17 cellular contexts compared by ENCODE assay signal in the genomic region with DNA sequence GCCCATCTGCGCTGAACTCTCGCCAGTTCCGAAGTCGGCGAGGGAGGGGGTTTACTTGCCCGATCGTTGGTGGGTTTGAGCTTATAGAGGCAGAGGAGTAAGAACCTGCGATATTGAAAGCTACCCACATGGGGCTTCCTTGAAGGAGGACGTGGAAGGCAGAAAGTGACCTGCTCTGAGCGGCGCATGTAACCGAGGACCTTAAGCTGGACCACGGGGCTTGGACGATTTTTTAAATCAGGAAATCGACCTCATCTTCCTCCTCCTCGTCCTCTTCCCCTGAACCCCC. TPM values are rescaled to one million over a fixed set of nuclear protein-coding genes. Genes with fewer than 3 reads are reported as not detected.
DNase-seq lines count a peak whose midpoint lies in the region; ATAC-seq, FAIRE-seq and TF ChIP-seq lines count a peak whose summit lies in the region.
"Had no signal": no experiment of that assay in that cellular context is flagged by ENCODE, and none has a peak within 500 bp of the region (broad histone marks: within the 10 kb centered on the region; RNA-seq: fewer than 3 reads in every experiment).

No MANE protein-coding gene starts in this region.

- H3K4me3 ChIP-seq in IMR-90 (ENCODE audit: insufficient read depth, low read depth, low read length) (no peak overlapping the region), astrocyte (ENCODE audit: insufficient read depth, low read depth, low read length) (no peak overlapping the region)
- H3K4me3 ChIP-seq in naive thymus-derived CD4-positive, alpha-beta T cell (ENCODE audit: low read length), result no peak overlapping the region

- H3K4me1 Mint-ChIP-seq in CD4-positive, alpha-beta T cell (ENCODE audit: low read depth), result peaks cover 49% of the 10 kb centered on the region
- no peaks in the 10 kb centered on the region for H3K4me1 Mint-ChIP-seq in astrocyte (ENCODE audit: low read depth, unreplicated experiment)
- peaks cover 26 to 60% (median 42%) of the 10 kb centered on the region in 7 donors for H3K4me1 Mint-ChIP-seq in naive thymus-derived CD4-positive, alpha-beta T cell
- H3K4me1 Mint-ChIP-seq in stimulated activated memory B cell treated with anti-CD40 and anti-IgM and Interleukin-4, amounts not matched to agents 10 μg/mL and 1 μg/mL and 100 μg/mL, for 72 hours, result peaks cover 42% of the 10 kb centered on the region

- H2BK20ac ChIP-seq in IMR-90 (ENCODE audit: low read depth, low read length), result no peak overlapping the region

- H3K9ac ChIP-seq in IMR-90 (ENCODE audit: low read depth, low read length) (no peak overlapping the region), astrocyte (ENCODE audit: low read length) (no peak overlapping the region)

- H3K79me2 ChIP-seq in astrocyte (ENCODE audit: insufficient read depth, low read length), result no peaks in the 10 kb centered on the region

- H2AFZ ChIP-seq in IMR-90 (replicated peaks; ENCODE audit: low read length, poor library complexity) (no peak overlapping the region), astrocyte (ENCODE audit: low read depth, low read length) (no peak overlapping the region)

- H4K8ac ChIP-seq in IMR-90 (ENCODE audit: low read depth in 2 of 2, low read length in 2 of 2), result no peak overlapping the region

- dilution Hi-C loops in IMR-90 (cut with HindIII; ENCODE audit: low sequenced_read_pairs, unreplicated experiment), result no loop called here

- no peak overlapping the region for H3K23ac ChIP-seq in IMR-90 (ENCODE audit: low read depth, low read length)

- no peak overlapping the region for H2BK15ac ChIP-seq in IMR-90 (ENCODE audit: low read depth, low read length)

- no peaks in the 10 kb centered on the region for H3K9me3 Mint-ChIP-seq in CD4-positive, alpha-beta T cell
- peaks cover 16% of the 10 kb centered on the region for H3K9me3 Mint-ChIP-seq in astrocyte (ENCODE audit: unreplicated experiment)
- H3K9me3 Mint-ChIP-seq in naive thymus-derived CD4-positive, alpha-beta T cell, result peaks cover 0 to 11% (median 2%) of the 10 kb centered on the region in 11 donors
- no peaks in the 10 kb centered on the region for H3K9me3 Mint-ChIP-seq in stimulated activated memory B cell treated with anti-CD40 and anti-IgM and Interleukin-4, amounts not matched to agents 10 μg/mL and 1 μg/mL and 100 μg/mL, for 72 hours
- H3K9me3 Mint-ChIP-seq: type B pancreatic cell had no signal

- POLR2A ChIA-PET in CD4-positive, alpha-beta T cell (lab: Charles Lee), result interaction anchor here (0.8 kb wide), 1 partner anchor 117 kb away, joined by 3 read pairs; no protein-coding TSS in a partner anchor
- POLR2A ChIA-PET in IMR-90 (lab: Charles Lee; ENCODE audit: unreplicated experiment), result no interaction called here
- POLR2A ChIA-PET in naive thymus-derived CD4-positive, alpha-beta T cell (lab: Charles Lee), result no interaction called here

- no peak overlapping the region for H3K4ac ChIP-seq in IMR-90 (ENCODE audit: low read depth, low read length)

- peak overlapping the region; percentile 34 for H3K4me3 Mint-ChIP-seq in CD4-positive, alpha-beta T cell
- H3K4me3 Mint-ChIP-seq in astrocyte (ENCODE audit: unreplicated experiment), result no peak overlapping the region
- H3K4me3 Mint-ChIP-seq in naive thymus-derived CD4-positive, alpha-beta T cell, result peak overlapping the region in 8 of 10 donors; percentile 47 to 74 (median 68)
- no peak overlapping the region for H3K4me3 Mint-ChIP-seq in stimulated activated memory B cell treated with anti-CD40 and anti-IgM and Interleukin-4, amounts not matched to agents 10 μg/mL and 1 μg/mL and 100 μg/mL, for 72 hours

- no peak overlapping the region for H2BK5ac ChIP-seq in IMR-90 (ENCODE audit: low read depth, low read length, poor library complexity, severe bottlenecking)

- WGBS in IMR-90 (ENCODE audit: extremely low coverage in 2 of 2, insufficient read length in 1 of 2), 2 experiments, result no CpG with 5 or more reads among the region's 16 CpGs

- no peaks in the 10 kb centered on the region for H3K36me3 Mint-ChIP-seq in CD4-positive, alpha-beta T cell (ENCODE audit: low read depth)
- H3K36me3 Mint-ChIP-seq in astrocyte (ENCODE audit: low read depth, unreplicated experiment), result peaks cover 4% of the 10 kb centered on the region
- peaks cover 0 to 8% (median 0%) of the 10 kb centered on the region in 5 donors for H3K36me3 Mint-ChIP-seq in naive thymus-derived CD4-positive, alpha-beta T cell
- no peaks in the 10 kb centered on the region for H3K36me3 Mint-ChIP-seq in stimulated activated memory B cell treated with anti-CD40 and anti-IgM and Interleukin-4, amounts not matched to agents 10 μg/mL and 1 μg/mL and 100 μg/mL, for 72 hours
- H3K36me3 Mint-ChIP-seq: type B pancreatic cell had no signal

- H3K27ac Mint-ChIP-seq in CD4-positive, alpha-beta T cell, result no peak overlapping the region
- H3K27ac Mint-ChIP-seq in astrocyte (ENCODE audit: unreplicated experiment), result no peak overlapping the region
- H3K27ac Mint-ChIP-seq in naive thymus-derived CD4-positive, alpha-beta T cell, result peak overlapping the region in 1 of 9 donors; percentile 83
- no peak overlapping the region for H3K27ac Mint-ChIP-seq in stimulated activated memory B cell treated with anti-CD40 and anti-IgM and Interleukin-4, amounts not matched to agents 10 μg/mL and 1 μg/mL and 100 μg/mL, for 72 hours

- H3K27me3 ChIP-seq in CD4-positive, alpha-beta T cell (ENCODE audit: control insufficient read depth, insufficient read depth, low read length), result peaks cover 100% of the 10 kb centered on the region
- H3K27me3 ChIP-seq in IMR-90 (ENCODE audit: control insufficient read depth, insufficient read depth, low read length), result peaks cover 95% of the 10 kb centered on the region
- H3K27me3 ChIP-seq in astrocyte (ENCODE audit: insufficient read depth, low read length), result peaks cover 98% of the 10 kb centered on the region
- H3K27me3 ChIP-seq in naive thymus-derived CD4-positive, alpha-beta T cell (ENCODE audit: control insufficient read depth in 2 of 2, insufficient read depth in 2 of 2, low read length in 2 of 2), result peaks cover 49 to 93% of the 10 kb centered on the region in 2 donors

- intact Hi-C loops in CD4-positive, alpha-beta T cell (cut with DNase I, micrococcal nuclease), result loop anchor here (2.0 kb wide), 1 partner anchor 154 kb away; no protein-coding TSS in a partner anchor
- intact Hi-C loops in IMR-90 (cut with micrococcal nuclease), result loop anchor here (10.0 kb wide), 1 partner anchor 310 kb away; no protein-coding TSS in a partner anchor
- intact Hi-C loops in naive thymus-derived CD4-positive, alpha-beta T cell (cut with micrococcal nuclease), result loop anchor here (2.0 to 10.0 kb wide), 5 partner anchors 24 to 270 kb away; partner anchors contain the start of genes HOXB7 (in 1 of the 2) and IGF2BP1 (in 1 of the 2)

- H3K9me1 ChIP-seq in IMR-90 (ENCODE audit: insufficient read depth, low read length), result no peaks in the 10 kb centered on the region

- H3K4me2 ChIP-seq in IMR-90 (ENCODE audit: low read depth, low read length) (peak overlapping the region; percentile 50; the same call in 1 of the 2 replicates), astrocyte (ENCODE audit: low read length) (peak overlapping the region; percentile 15)

- no peak overlapping the region for H2AK9ac ChIP-seq in IMR-90 (replicated peaks; ENCODE audit: low read depth, low read length, poor library complexity)

- no peak overlapping the region for H3K27ac ChIP-seq in CD4-positive, alpha-beta T cell (ENCODE audit: low read depth, low read length)
- H3K27ac ChIP-seq in IMR-90 (ENCODE audit: insufficient read depth, low read length), result no peak overlapping the region
- H3K27ac ChIP-seq in astrocyte (ENCODE audit: low read depth, low read length), result no peak overlapping the region
- no peak overlapping the region for H3K27ac ChIP-seq in naive thymus-derived CD4-positive, alpha-beta T cell (ENCODE audit: low read depth, low read length)
- H3K27ac ChIP-seq: dorsolateral prefrontal cortex, foreskin keratinocyte had no signal

- no peak overlapping the region for H3K18ac ChIP-seq in IMR-90 (ENCODE audit: low read depth, low read length)

- no peaks in the 10 kb centered on the region for H3K79me1 ChIP-seq in IMR-90 (ENCODE audit: low read depth in 1 of 2, low read length in 2 of 2)

- in situ Hi-C loops in IMR-90 (cut with MboI; ENCODE audit: low sequenced_read_pairs), result loop anchor here (5.0 to 10.0 kb wide), 3 partner anchors 77 to 310 kb away; no protein-coding TSS in a partner anchor

- H3K36me3 ChIP-seq in IMR-90 (ENCODE audit: control insufficient read depth, insufficient read depth, low read length) (no peaks in the 10 kb centered on the region), astrocyte (ENCODE audit: insufficient read depth, low read length) (no peaks in the 10 kb centered on the region)
- no peaks in the 10 kb centered on the region for H3K36me3 ChIP-seq in naive thymus-derived CD4-positive, alpha-beta T cell (ENCODE audit: control insufficient read depth in 2 of 3, insufficient read depth in 3 of 3, low read length in 3 of 3)

- BruUV-seq in IMR-90 (replicated peaks; lab: Mats Ljungman, UMichigan), result no TSS peak

- no peak for ATAC-seq in CD4-positive, alpha-beta T cell (ENCODE audit: poor library complexity)
- ATAC-seq in IMR-90 (ENCODE audit: low read depth), result peak; percentile 25; the same call in 1 of the 2 replicates
- ATAC-seq in naive thymus-derived CD4-positive, alpha-beta T cell, result no peak
- no peak for ATAC-seq in stimulated activated memory B cell treated with anti-CD40 and anti-IgM and Interleukin-4, amounts not matched to agents 10 μg/mL and 1 μg/mL and 100 μg/mL, for 72 hours
- no peak for ATAC-seq in HG02759 (IDR thresholded peaks at IDR 0.05; ENCODE audit: unreplicated experiment)

- H4K5ac ChIP-seq in IMR-90 (ENCODE audit: low read depth, low read length), result no peak overlapping the region

- H2AK5ac ChIP-seq in IMR-90 (ENCODE audit: low read depth, low read length), result no peak overlapping the region

- no peak overlapping the region for H2BK120ac ChIP-seq in IMR-90 (ENCODE audit: low read depth, low read length)

- no peak for TF ChIP-seq RAD21 in IMR-90 (IDR thresholded peaks at IDR 0.05; ENCODE audit: low read length)

- H3K14ac ChIP-seq in IMR-90 (replicated peaks; ENCODE audit: low read depth, low read length), result no peak overlapping the region

- TF ChIP-seq POLR2A in IMR-90 (IDR thresholded peaks at IDR 0.05; ENCODE audit: low read depth, low read length), result no peak

- peaks cover 100% of the 10 kb centered on the region for H3K27me3 Mint-ChIP-seq in CD4-positive, alpha-beta T cell
- peaks cover 96% of the 10 kb centered on the region for H3K27me3 Mint-ChIP-seq in astrocyte (ENCODE audit: low read depth, unreplicated experiment)
- peaks cover 87 to 99% (median 90%) of the 10 kb centered on the region in 5 donors for H3K27me3 Mint-ChIP-seq in naive thymus-derived CD4-positive, alpha-beta T cell
- peaks cover 99% of the 10 kb centered on the region for H3K27me3 Mint-ChIP-seq in stimulated activated memory B cell treated with anti-CD40 and anti-IgM and Interleukin-4, amounts not matched to agents 10 μg/mL and 1 μg/mL and 100 μg/mL, for 72 hours

- TF ChIP-seq CTCF in CD4-positive, alpha-beta T cell (IDR thresholded peaks at IDR 0.05), result no peak
- no peak for TF ChIP-seq CTCF in IMR-90 (conservative IDR thresholded peaks at IDR 0.05; ENCODE audit: low read depth, low read length)
- TF ChIP-seq CTCF in astrocyte (IDR thresholded peaks at IDR 0.05; ENCODE audit: insufficient read depth, low read depth, low read length), result no peak

- DNase-seq in CD4-positive, alpha-beta T cell, result no peak
- DNase-seq in IMR-90 (no peak), astrocyte (ENCODE audit: low read depth) (no peak), GM03348 (ENCODE audit: low spot score) (no peak)
- no peak for DNase-seq in naive thymus-derived CD4-positive, alpha-beta T cell
- no peak for DNase-seq in stimulated activated CD4-positive, alpha-beta T cell treated with anti-CD3 and anti-CD28 coated beads, Interleukin-12 subunit alpha, Interleukin-12 subunit beta, amount 100 ng/mL, for 4 hours

- no peaks in the 10 kb centered on the region for H3K9me3 ChIP-seq in CD4-positive, alpha-beta T cell (ENCODE audit: control insufficient read depth, low read length)
- H3K9me3 ChIP-seq in IMR-90 (ENCODE audit: control insufficient read depth, insufficient read depth, low read length) (peaks cover 8% of the 10 kb centered on the region; the same call in 1 of the 2 replicates), astrocyte (ENCODE audit: insufficient read depth, low read depth, low read length) (peaks cover 16% of the 10 kb centered on the region)
- H3K9me3 ChIP-seq in naive thymus-derived CD4-positive, alpha-beta T cell (ENCODE audit: control insufficient read depth in 2 of 3, low read length in 3 of 3), result no peaks in the 10 kb centered on the region

- H4K91ac ChIP-seq in IMR-90 (ENCODE audit: insufficient read depth, low read depth, low read length), result no peak overlapping the region

- H3K56ac ChIP-seq in IMR-90 (ENCODE audit: extremely low read depth, insufficient read depth, low read length), result no peak overlapping the region

- FAIRE-seq in astrocyte (lab: Jason Lieb, UNC), result no peak
- FAIRE-seq: islet of Langerhans had no signal

- 0 out of 2 replicates have a peak, but pooled peaks cover 19% of the 10 kb centered on the region for H4K20me1 ChIP-seq in IMR-90 (ENCODE audit: insufficient read depth, low read length)
- H4K20me1 ChIP-seq in astrocyte (ENCODE audit: insufficient read depth, low read length), result peaks cover 6% of the 10 kb centered on the region

- CTCF ChIA-PET in CD4-positive, alpha-beta T cell (lab: Charles Lee), result interaction anchor here (1.0 to 2.5 kb wide), 7 partner anchors 13 to 308 kb away, joined by 3 to 19 read pairs (median 5); partner anchors contain the start of gene TTLL6
- CTCF ChIA-PET in IMR-90 (lab: Yijun Ruan, JAX), result interaction anchor here (0.5 to 1.9 kb wide), 5 partner anchors 11 to 154 kb away, joined by 4 to 8 read pairs (median 7); no protein-coding TSS in a partner anchor
- CTCF ChIA-PET in naive thymus-derived CD4-positive, alpha-beta T cell (lab: Charles Lee), result interaction anchor here (0.6 to 3.0 kb wide), 5 partner anchors 8 to 154 kb away, joined by 3 to 17 read pairs (median 4); no protein-coding TSS in a partner anchor

- H3K4me1 ChIP-seq in IMR-90 (ENCODE audit: control insufficient read depth, insufficient read depth, low read length) (no peaks in the 10 kb centered on the region), astrocyte (ENCODE audit: insufficient read depth, low read length) (peaks cover 2% of the 10 kb centered on the region)
- peaks cover 27 to 36% of the 10 kb centered on the region in 2 donors for H3K4me1 ChIP-seq in naive thymus-derived CD4-positive, alpha-beta T cell (ENCODE audit: control insufficient read depth in 2 of 2, insufficient read depth in 2 of 2, low read length in 2 of 2)
- H3K4me1 ChIP-seq: foreskin keratinocyte had no signal

RNA-seq across cellular contexts. Expression of gene PRAC2, which starts 2.0 kb away (rescaled TPM):
- not detected for total RNA-seq in CD4-positive, alpha-beta T cell
- total RNA-seq in IMR-90 (2012; rRNA removed), result not detected in 2 replicates
- polyA plus RNA-seq in IMR-90 (2012; rRNA removed), result not detected in 2 replicates
- not detected in 2 replicates for polyA plus RNA-seq in IMR-90 (2012; cell fraction: cytosol; rRNA removed)
- polyA plus RNA-seq in IMR-90 (2012; cell fraction: nucleus; rRNA removed; ENCODE audit: low replicate concordance), result not detected in 2 replicates
- total RNA-seq in astrocyte, result not detected in 2 replicates
- total RNA-seq in naive thymus-derived CD4-positive, alpha-beta T cell, result not detected
- not detected for polyA plus RNA-seq in naive thymus-derived CD4-positive, alpha-beta T cell
- total RNA-seq: Calu3; dorsolateral prefrontal cortex; foreskin keratinocyte; OCI-LY7; sciatic nerve; T-helper 1 cell treated with Interleukin-12 subunit alpha and Interleukin-12 subunit beta and Interleukin-4 antibody, amounts not matched to agents 30 ng/mL and 1 ng/mL, for 36 hours had no signal
- polyA plus RNA-seq: foreskin keratinocyte, neural cell had no signal

RNA-seq across cellular contexts. Expression of gene PRAC1, which starts 2.6 kb away (rescaled TPM):
- total RNA-seq in CD4-positive, alpha-beta T cell, result not detected
- total RNA-seq in IMR-90 (2012; rRNA removed) (not detected in 2 replicates), astrocyte (not detected in 2 replicates)
- not detected in 2 replicates for polyA plus RNA-seq in IMR-90 (2012; rRNA removed)
- not detected in 2 replicates for polyA plus RNA-seq in IMR-90 (2012; cell fraction: cytosol; rRNA removed)
- polyA plus RNA-seq in IMR-90 (2012; cell fraction: nucleus; rRNA removed; ENCODE audit: low replicate concordance), result not detected in 2 replicates
- total RNA-seq in naive thymus-derived CD4-positive, alpha-beta T cell, result not detected
- not detected for polyA plus RNA-seq in naive thymus-derived CD4-positive, alpha-beta T cell
- total RNA-seq: Calu3; dorsolateral prefrontal cortex; foreskin keratinocyte; OCI-LY7; sciatic nerve; T-helper 1 cell treated with Interleukin-12 subunit alpha and Interleukin-12 subunit beta and Interleukin-4 antibody, amounts not matched to agents 30 ng/mL and 1 ng/mL, for 36 hours had no signal
- polyA plus RNA-seq: foreskin keratinocyte, neural cell had no signal

RNA-seq across cellular contexts. Expression of gene HOXB13, which starts 3.6 kb away (rescaled TPM):
- not detected for total RNA-seq in CD4-positive, alpha-beta T cell
- total RNA-seq in IMR-90 (2012; rRNA removed), result not detected in 2 replicates
- polyA plus RNA-seq in IMR-90 (2012; rRNA removed), result not detected in 2 replicates
- not detected in 2 replicates for polyA plus RNA-seq in IMR-90 (2012; cell fraction: cytosol; rRNA removed)
- not detected in 2 replicates for polyA plus RNA-seq in IMR-90 (2012; cell fraction: nucleus; rRNA removed; ENCODE audit: low replicate concordance)
- total RNA-seq in astrocyte, result not detected in 2 replicates
- not detected for total RNA-seq in naive thymus-derived CD4-positive, alpha-beta T cell
- not detected for polyA plus RNA-seq in naive thymus-derived CD4-positive, alpha-beta T cell
- total RNA-seq: dorsolateral prefrontal cortex; foreskin keratinocyte; OCI-LY7; sciatic nerve; T-helper 1 cell treated with Interleukin-12 subunit alpha and Interleukin-12 subunit beta and Interleukin-4 antibody, amounts not matched to agents 30 ng/mL and 1 ng/mL, for 36 hours had no signal
- polyA plus RNA-seq: foreskin keratinocyte, neural cell had no signal

Comparison
In these comparisons a context has a peak if more than half of its experiments do, and no peak if none do; other contexts are left out.
1. H3K4me3 Mint-ChIP-seq: peak in CD4-positive, alpha-beta T cell (single experiment) and naive thymus-derived CD4-positive, alpha-beta T cell (8 of 10); none in astrocyte (single experiment) and stimulated activated memory B cell treated with anti-CD40 and anti-IgM and Interleukin-4, amounts not matched to agents 10 μg/mL and 1 μg/mL and 100 μg/mL, for 72 hours (single experiment).